In genomic region chr20:16771204-16771603, GRCh38 we compare ENCODE assay signal across 30 cellular contexts. TPM values are rescaled to one million over a fixed set of nuclear protein-coding genes. Genes with fewer than 3 reads are reported as not detected.
"Had no signal": no experiment of that assay in that cellular context is flagged by ENCODE, and none has a peak within 500 bp of the region (broad histone marks: within the 10 kb centered on the region; RNA-seq: fewer than 3 reads in every experiment).

No MANE protein-coding gene starts in this region.

- H3K9me3 ChIP-seq: MG63 had no signal

- FAIRE-seq: TTC549 had no signal

- H3K27ac ChIP-seq: SK-N-MC, VCaP had no signal

- H3K36me3 ChIP-seq: MG63 had no signal

- H3K4me3 ChIP-seq: MG63, SK-N-MC had no signal

- DNase-seq: activated CD4-positive, alpha-beta memory T cell treated with anti-CD3 and anti-CD28 coated beads for 36 hours; activated CD4-positive, alpha-beta T cell treated with anti-CD3 and anti-CD28 coated beads, Interleukin-2, amount 10 ng/mL, durations not matched to agents 7 days and 5 days; activated CD4-positive, CD25-positive, alpha-beta regulatory T cell; activated CD8-positive, alpha-beta memory T cell treated with anti-CD3 and anti-CD28 coated beads for 24 hours; activated effector memory CD4-positive, alpha-beta T cell treated with anti-CD3 and anti-CD28 coated beads, Interleukin-2, amount 50 U/mL, for 16 hours; activated naive CD4-positive, alpha-beta T cell treated with Interleukin-2 at 50 U/mL for 16 hours; activated T-cell treated with anti-CD3 and anti-CD28 coated beads, Interleukin-2, amount 50 U/mL, for 4 hours; MG63; MV-4-11; NCI-H1092 treated with DMSO at 0.1 percent for 48 hours; NCI-H1417 treated with DMSO at 0.1 percent for 48 hours; NCI-H1694; NCI-H2029; NCI-H2107; NCI-H2171 treated with DMSO at 0.1 percent for 48 hours; NCI-H226; NCI-H526; NCI-H82; RPMI8226; T-cell; T-helper 2 cell; T1000 had no signal

- ATAC-seq: activated T-cell treated with anti-CD3 and anti-CD28 coated beads, Interleukin-2, amount 50 U/mL, for 4 hours; Panc1; Right ventricle myocardium inferior; T-cell had no signal

- H3K27me3 ChIP-seq: MG63 had no signal

RNA-seq across cellular contexts. Expression of gene OTOR, which starts 23.0 kb away (rescaled TPM):
- total RNA-seq: activated CD4-positive, alpha-beta memory T cell treated with anti-CD3 and anti-CD28 coated beads for 36 hours; activated CD4-positive, alpha-beta T cell treated with anti-CD3 and anti-CD28 coated beads, Interleukin-2, amount 10 ng/mL, durations not matched to agents 7 days and 5 days; activated T-cell treated with anti-CD3 and anti-CD28 coated beads, Interleukin-2, amount 50 U/mL, for 4 hours; NCI-H460; OCI-LY7; Right ventricle myocardium inferior; T-cell had no signal
- polyA plus RNA-seq: adipose tissue had no signal
